9 cellular contexts compared by ENCODE assay signal in genomic region chr5:135242021-135242480, GRCh38.
DNase-seq lines count a peak whose midpoint lies in the region; ATAC-seq and TF ChIP-seq lines count a peak whose summit lies in the region.
"Had no signal": no experiment of that assay in that cellular context is flagged by ENCODE, and none has a peak within 500 bp of the region (broad histone marks: within the 10 kb centered on the region; RNA-seq: fewer than 3 reads in every experiment).

No MANE protein-coding gene starts in this region.

- peaks cover under 1% of the 10 kb centered on the region for H3F3A ChIP-seq in PC-3 (ENCODE audit: low read length, unreplicated experiment)

- WGBS in esophagus squamous epithelium, 2 donors: 22 to 30% methylated on average over 4 to 5 of the region's 6 CpGs
- WGBS in psoas muscle, 3 donors: 24 to 39% (median 29%) methylated on average over 6 of the region's 6 CpGs

- no peak overlapping the region for H3K4me3 Mint-ChIP-seq in WTC11

- CTCF ChIA-PET in PC-3 (lab: Charles Lee): no interaction called here
- CTCF ChIA-PET in WTC11 (lab: Charles Lee): no interaction called here

- H3K4me3 ChIP-seq in BE2C (ENCODE audit: low read depth, low read length): no peak overlapping the region
- H3K4me3 ChIP-seq in PC-3 (ENCODE audit: low read length): no peak overlapping the region
- H3K4me3 ChIP-seq in esophagus squamous epithelium: no peak overlapping the region
- H3K4me3 ChIP-seq in psoas muscle: no peak overlapping the region

- peaks cover 17% of the 10 kb centered on the region for H3K4me1 Mint-ChIP-seq in WTC11

- H2AFZ ChIP-seq in PC-3 (ENCODE audit: low read length): no peak overlapping the region

- intact Hi-C loops in PC-3 (cut with micrococcal nuclease): no loop called here
- intact Hi-C loops in esophagus squamous epithelium (cut with DNase I): no loop called here
- intact Hi-C loops in psoas muscle (cut with DNase I): no loop called here

- no peaks in the 10 kb centered on the region for H3K36me3 Mint-ChIP-seq in WTC11

- no peak overlapping the region for H3K9ac ChIP-seq in PC-3 (ENCODE audit: low read length)

- H4K20me1 ChIP-seq in PC-3 (ENCODE audit: low read length): no peaks in the 10 kb centered on the region

- peaks cover 42% of the 10 kb centered on the region for H3K4me1 ChIP-seq in BE2C
- H3K4me1 ChIP-seq in PC-3 (ENCODE audit: insufficient read depth, low read length): peaks cover 44% of the 10 kb centered on the region
- peaks cover 74 to 100% (median 92%) of the 10 kb centered on the region in 3 donors for H3K4me1 ChIP-seq in esophagus squamous epithelium
- H3K4me1 ChIP-seq in psoas muscle: peaks cover 82% of the 10 kb centered on the region

- POLR2A ChIA-PET in PC-3 (lab: Charles Lee; ENCODE audit: unreplicated experiment) (no interaction called here), WTC11 (lab: Charles Lee) (no interaction called here)

- ATAC-seq in PC-3: no peak; the same call in 1 of the 2 replicates
- peak; percentile 40 to 87 (median 65) for ATAC-seq in psoas muscle
- no peak for ATAC-seq in WTC11
- no peak for ATAC-seq in HG03521 (IDR thresholded peaks at IDR 0.05; ENCODE audit: unreplicated experiment)

- no TSS peak for BruUV-seq in PC-3 (replicated peaks; lab: Mats Ljungman, UMichigan)

- H3K27ac Mint-ChIP-seq in WTC11: no peak overlapping the region

- H3K4me2 ChIP-seq in PC-3 (ENCODE audit: low read length): 0 out of 2 replicates have a peak overlapping the region, but pooled peaks have one; percentile 22

- DNase-seq in BE2C (peak; percentile 3), PC-3 (peak; percentile 56), esophagus squamous epithelium (lab: John Stamatoyannopoulos, UW) (no peak), psoas muscle (peak in 1 of 2 donors; percentile 58), NCI-H1092 (lab: John Stamatoyannopoulos, UW) (no peak), germinal center (ENCODE audit: low spot score) (no peak), WTC11 (ENCODE audit: low spot score) (no peak)
- DNase-seq: stimulated activated CD4-positive, alpha-beta T cell treated with anti-CD3 and anti-CD28 coated beads, Interleukin-4, amount 100 ng/mL, for 1 hour had no signal

- TF ChIP-seq CTCF in BE2C (IDR thresholded peaks at IDR 0.05; ENCODE audit: low read depth, low read length) (no peak), PC-3 (conservative IDR thresholded peaks at IDR 0.05; ENCODE audit: low read depth, low read length) (no peak), esophagus squamous epithelium (IDR thresholded peaks at IDR 0.05) (no peak), psoas muscle (IDR thresholded peaks at IDR 0.05) (no peak), WTC11 (IDR thresholded peaks at IDR 0.05) (no peak)

- no peaks in the 10 kb centered on the region for H3K79me2 ChIP-seq in PC-3 (ENCODE audit: low read length)

- no peaks in the 10 kb centered on the region for H3K9me2 ChIP-seq in PC-3 (replicated peaks; ENCODE audit: low read length)

- TF ChIP-seq POLR2A in esophagus squamous epithelium (IDR thresholded peaks at IDR 0.05): no peak

- no peaks in the 10 kb centered on the region for H3K9me3 Mint-ChIP-seq in WTC11

- H3K27me3 ChIP-seq in BE2C (no peaks in the 10 kb centered on the region), PC-3 (ENCODE audit: low read length) (no peaks in the 10 kb centered on the region), esophagus squamous epithelium (no peaks in the 10 kb centered on the region), psoas muscle (ENCODE audit: insufficient read depth in 3 of 3, low read length in 2 of 3) (no peaks in the 10 kb centered on the region)

- H3K9me3 ChIP-seq in BE2C (no peaks in the 10 kb centered on the region), PC-3 (ENCODE audit: low read length) (no peaks in the 10 kb centered on the region), esophagus squamous epithelium (no peaks in the 10 kb centered on the region), psoas muscle (no peaks in the 10 kb centered on the region)

- no peaks in the 10 kb centered on the region for H3K27me3 Mint-ChIP-seq in WTC11 (ENCODE audit: low read depth)

- H3K27ac ChIP-seq in PC-3 (ENCODE audit: low read length) (peak overlapping the region; percentile 39), esophagus squamous epithelium (peak overlapping the region; percentile 67 to 90 (median 86)), psoas muscle (peak overlapping the region; percentile 90)

- H3K36me3 ChIP-seq in BE2C (no peaks in the 10 kb centered on the region), PC-3 (ENCODE audit: low read depth, low read length) (no peaks in the 10 kb centered on the region), esophagus squamous epithelium (no peaks in the 10 kb centered on the region), psoas muscle (ENCODE audit: insufficient read depth in 1 of 2, low read depth in 1 of 2) (no peaks in the 10 kb centered on the region)

TF ChIP-seq in WTC11, 78 proteins besides CTCF, POLR2A, EP300 and RAD21:
- TF ChIP-seq USF1 (CRISPR knock-in tag; IDR thresholded peaks at IDR 0.05): no peak
- no peak for TF ChIP-seq ZNF121 (CRISPR knock-in tag; IDR thresholded peaks at IDR 0.05)
TF ChIP-seq in WTC11: peak in this region for 0.

Comparison
In these comparisons a context has a peak if more than half of its experiments do, and no peak if none do; other contexts are left out.
1. DNase-seq: peak in BE2C (single experiment) and PC-3 (single experiment); none in esophagus squamous epithelium (single experiment), NCI-H1092 (single experiment), germinal center (single experiment) and WTC11 (single experiment).
2. ATAC-seq: peak in psoas muscle (4 of 4); none in PC-3 (single experiment), WTC11 (single experiment) and HG03521 (single experiment).
3. H3K27ac ChIP-seq: peak in every context shown above with its lines; median percentile 90 in psoas muscle; 86 in esophagus squamous epithelium; 39 in PC-3.